ENCODE assay signal across 8 cellular contexts in the genomic region with DNA sequence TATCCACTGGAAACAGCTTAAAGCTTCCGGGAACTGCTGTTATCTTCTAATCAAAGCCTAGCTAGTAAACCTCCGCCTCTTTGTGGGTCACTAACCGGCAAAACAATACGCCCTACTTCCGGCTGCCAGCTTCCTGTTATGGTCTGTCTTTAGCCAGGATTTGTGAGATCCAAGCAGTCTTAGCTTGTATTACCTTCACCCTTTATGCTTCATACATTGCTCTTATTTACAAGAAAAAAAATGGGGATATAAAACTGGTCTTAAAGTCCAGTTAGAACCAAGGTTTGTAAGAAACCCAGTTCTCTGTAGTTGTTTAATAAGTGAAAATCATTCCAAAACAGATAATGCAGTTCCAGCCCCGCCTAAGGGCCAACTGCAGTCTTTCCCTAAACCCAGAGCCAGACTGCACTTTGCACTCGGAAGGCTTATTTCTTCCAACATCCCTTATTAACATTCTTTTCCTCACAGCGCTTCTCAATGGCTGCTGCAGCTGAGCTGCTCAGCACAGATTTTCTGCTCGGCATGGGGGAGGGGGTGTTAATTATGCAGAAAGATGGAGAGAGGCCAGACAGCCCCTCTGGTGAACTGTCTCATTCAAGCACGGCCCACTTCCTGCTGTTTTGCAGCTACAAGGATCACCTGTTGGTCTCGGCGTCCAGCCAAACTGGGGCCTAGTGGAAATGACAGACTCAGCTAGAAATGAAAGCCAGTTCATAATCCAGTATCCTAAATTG.
DNase-seq lines count a peak whose midpoint lies in the region; ATAC-seq and TF ChIP-seq lines count a peak whose summit lies in the region.

No MANE protein-coding gene starts in this region.

- peaks cover 85% of the 10 kb centered on the region for H3K4me1 Mint-ChIP-seq in CD8-positive, alpha-beta T cell (ENCODE audit: low read depth)

- H3K27ac Mint-ChIP-seq in CD8-positive, alpha-beta T cell, result peak overlapping the region; percentile 98

- POLR2A ChIA-PET in CD8-positive, alpha-beta T cell (lab: Charles Lee), result interaction anchor here (1.0 to 2.9 kb wide), 13 partner anchors 10 to 521 kb away, joined by 3 to 12 read pairs (median 5); a partner anchor contains a TSS

- H3K27me3 ChIP-seq in CD8-positive, alpha-beta T cell (ENCODE audit: insufficient read depth, low read length), result no peaks in the 10 kb centered on the region

- H3K36me3 ChIP-seq in CD8-positive, alpha-beta T cell (ENCODE audit: insufficient read depth, low read length), result no peaks in the 10 kb centered on the region

- intact Hi-C loops in CD8-positive, alpha-beta T cell (cut with DNase I, micrococcal nuclease), result loop anchor here (1.0 to 10.0 kb wide), 8 partner anchors 9 to 521 kb away; no protein-coding TSS in a partner anchor

- no peaks in the 10 kb centered on the region for H3K9me3 ChIP-seq in CD8-positive, alpha-beta T cell (ENCODE audit: low read length)

- H3K27me3 Mint-ChIP-seq in CD8-positive, alpha-beta T cell (ENCODE audit: low read depth), result no peaks in the 10 kb centered on the region

- peaks cover 77% of the 10 kb centered on the region for H3K4me1 ChIP-seq in CD8-positive, alpha-beta T cell (ENCODE audit: insufficient read depth, low read length)

- H3K4me3 ChIP-seq in CD8-positive, alpha-beta T cell (ENCODE audit: low read depth, low read length), result peak overlapping the region; percentile 56

- peak; percentile 65 to 94 (median 84) for DNase-seq in CD8-positive, alpha-beta T cell
- DNase-seq in NCI-H1436 (lab: John Stamatoyannopoulos, UW) (peak; percentile 91), caudate nucleus (lab: John Stamatoyannopoulos, UW) (peak in 57 of 61 donors; percentile 4 to 88 (median 52)), kidney tubule cell (ENCODE audit: low spot score) (peak; percentile 85)
- peak; percentile 44 to 58 (median 55) for DNase-seq in stimulated activated CD4-positive, alpha-beta T cell treated with anti-CD3 and anti-CD28 coated beads, Interleukin-12 subunit alpha, Interleukin-12 subunit beta, amount 100 ng/mL, for 48 hours (ENCODE audit: low read depth in 2 of 3, low spot score in 1 of 3)

- peak overlapping the region; percentile 86 for H3K27ac ChIP-seq in CD8-positive, alpha-beta T cell (ENCODE audit: low read depth, low read length)
- peak overlapping the region; percentile 95 for H3K27ac ChIP-seq in caudate nucleus (ENCODE audit: low read depth, low read length)

- TF ChIP-seq CTCF in CD8-positive, alpha-beta T cell (IDR thresholded peaks at IDR 0.05), result no peak

- CTCF ChIA-PET in CD8-positive, alpha-beta T cell (lab: Charles Lee), result interaction anchor here (0.8 to 4.5 kb wide), 5 partner anchors 9 to 523 kb away, joined by 3 to 35 read pairs (median 4); no protein-coding TSS in a partner anchor

- H3K4me3 Mint-ChIP-seq in CD8-positive, alpha-beta T cell, result peak overlapping the region; percentile 81

- H3K36me3 Mint-ChIP-seq in CD8-positive, alpha-beta T cell, result peaks cover 41% of the 10 kb centered on the region

- no peaks in the 10 kb centered on the region for H3K9me3 Mint-ChIP-seq in CD8-positive, alpha-beta T cell

- peak; percentile 89 for ATAC-seq in CD8-positive, alpha-beta T cell
- peak; percentile 83 for ATAC-seq in GM21825 (IDR thresholded peaks at IDR 0.05; ENCODE audit: unreplicated experiment)
- peak; percentile 77 to 81 for ATAC-seq in activated CD4-positive, CD25-positive, alpha-beta regulatory T cell treated with anti-CD3 and anti-CD28 coated beads, Interleukin-2, amount 50 U/mL, for 24 hours
- ATAC-seq in GM21529 (IDR thresholded peaks at IDR 0.05; ENCODE audit: unreplicated experiment), result no peak
